ENCODE assay signal across 8 cellular contexts in genomic region chr7:106057204-106057961, GRCh38. TPM values are rescaled to one million over a fixed set of nuclear protein-coding genes. Genes with fewer than 3 reads are reported as not detected.
A peak's percentile ranks its signal among the peaks of the same experiment; 100 is the strongest.
DNase-seq lines count a peak whose midpoint lies in the region; ATAC-seq and TF ChIP-seq lines count a peak whose summit lies in the region.

No MANE protein-coding gene starts in this region.

- no peak for ATAC-seq in GM18505 (IDR thresholded peaks at IDR 0.05; ENCODE audit: unreplicated experiment)
- no peak for ATAC-seq in HG03139 (IDR thresholded peaks at IDR 0.05; ENCODE audit: unreplicated experiment)

- no peaks in the 10 kb centered on the region for H3K36me3 ChIP-seq in spleen

- TF ChIP-seq CTCF in spleen (IDR thresholded peaks at IDR 0.05 in 8 of 11, conservative IDR thresholded peaks at IDR 0.05 in 3 of 11), result peak in 3 of 11 experiments; percentile 2 to 37 (median 8)

- 49 to 61% (median 56%) methylated on average over 5 to 10 of the region's 10 CpGs for WGBS in spleen, 5 donors

- no peak overlapping the region for H3K4me3 ChIP-seq in spleen

- H3K27ac ChIP-seq in cingulate gyrus (ENCODE audit: low read depth, low read length) (peak overlapping the region; percentile 52), spleen (peak overlapping the region in 5 of 8 donors; percentile 58 to 86 (median 78))

- intact Hi-C loops in spleen (cut with DNase I; ENCODE audit: low total_unique reads), result loop anchor here (2.0 kb wide), 1 partner anchor 97 kb away; no protein-coding TSS in a partner anchor

- H3K4me1 ChIP-seq in spleen, result peaks cover 8 to 59% (median 51%) of the 10 kb centered on the region in 6 donors

- peak; percentile 47 for DNase-seq in NCI-H69 (lab: John Stamatoyannopoulos, UW)
- peak; percentile 76 for DNase-seq in spleen
- DNase-seq in activated effector memory CD4-positive, alpha-beta T cell treated with anti-CD3 and anti-CD28 coated beads, Interleukin-2, amount 50 U/mL, for 16 hours, result no peak
- DNase-seq in NCI-H2029 treated with DMSO at 0.1 percent for 48 hours (lab: John Stamatoyannopoulos, UW), result no peak
- DNase-seq in cortex of kidney (lab: John Stamatoyannopoulos, UW), result no peak

- TF ChIP-seq POLR2A in GM18505 (IDR thresholded peaks at IDR 0.05; ENCODE audit: borderline replicate concordance, extremely low read depth, insufficient read depth, insufficient read length) (peak; percentile 48), spleen (IDR thresholded peaks at IDR 0.05) (no peak)

- no peaks in the 10 kb centered on the region for H3K27me3 ChIP-seq in spleen (replicated peaks in 1 of 7)

- no peaks in the 10 kb centered on the region for H3K9me3 ChIP-seq in spleen

RNA-seq across cellular contexts. Expression of gene SYPL1, which starts 54.7 kb away (rescaled TPM):
- 100 to 1,000 TPM in 2 of 7 donors, 10 to 100 TPM in 5; 72.8 to 113 (median 95.3) TPM for total RNA-seq in spleen
- 10 to 100 TPM; 49.9 to 79.0 (median 67.3) TPM for polyA plus RNA-seq in spleen

Comparison
In these comparisons a context has a peak if more than half of its experiments do, and no peak if none do; other contexts are left out.
1. DNase-seq: peak in NCI-H69 (single experiment) and spleen (single experiment); none in activated effector memory CD4-positive, alpha-beta T cell treated with anti-CD3 and anti-CD28 coated beads, Interleukin-2, amount 50 U/mL, for 16 hours (single experiment), NCI-H2029 treated with DMSO at 0.1 percent for 48 hours (single experiment) and cortex of kidney (single experiment).